Comparison of ENCODE assay signal across 1 cellular context in genomic region chr9:121749614-121750013, GRCh38.
TF ChIP-seq lines count a peak whose summit lies in the region.

No MANE protein-coding gene starts in this region.

TF ChIP-seq in HepG2, 621 proteins besides CTCF, POLR2A, EP300 and RAD21:
- TF ChIP-seq ZNF34 (CRISPR knock-in tag; IDR thresholded peaks at IDR 0.05; ENCODE audit: borderline replicate concordance) = 0 out of 2 replicates have a peak, but pooled peaks have one; percentile 27
- TF ChIP-seq HMGXB4 (CRISPR knock-in tag; IDR thresholded peaks at IDR 0.05; ENCODE audit: borderline replicate concordance in 1 of 2, low read depth in 1 of 2) = 0 out of 4 replicates have a peak, but pooled peaks of 1 of the 2 experiments have one; percentile 5
- peak; percentile 97 for TF ChIP-seq ZNF629 (CRISPR knock-in tag; conservative IDR thresholded peaks at IDR 0.05)
- TF ChIP-seq MEIS1 (CRISPR knock-in tag; IDR thresholded peaks at IDR 0.05; ENCODE audit: borderline replicate concordance) = peak; percentile 22; the same call in 1 of the 2 replicates
- TF ChIP-seq, protein P1, sequence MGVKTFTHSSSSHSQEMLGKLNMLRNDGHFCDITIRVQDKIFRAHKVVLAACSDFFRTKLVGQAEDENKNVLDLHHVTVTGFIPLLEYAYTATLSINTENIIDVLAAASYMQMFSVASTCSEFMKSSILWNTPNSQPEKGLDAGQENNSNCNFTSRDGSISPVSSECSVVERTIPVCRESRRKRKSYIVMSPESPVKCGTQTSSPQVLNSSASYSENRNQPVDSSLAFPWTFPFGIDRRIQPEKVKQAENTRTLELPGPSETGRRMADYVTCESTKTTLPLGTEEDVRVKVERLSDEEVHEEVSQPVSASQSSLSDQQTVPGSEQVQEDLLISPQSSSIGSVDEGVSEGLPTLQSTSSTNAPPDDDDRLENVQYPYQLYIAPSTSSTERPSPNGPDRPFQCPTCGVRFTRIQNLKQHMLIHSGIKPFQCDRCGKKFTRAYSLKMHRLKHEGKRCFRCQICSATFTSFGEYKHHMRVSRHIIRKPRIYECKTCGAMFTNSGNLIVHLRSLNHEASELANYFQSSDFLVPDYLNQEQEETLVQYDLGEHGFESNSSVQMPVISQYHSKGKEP (CRISPR knock-in tag; IDR thresholded peaks at IDR 0.05) = no peak
- TF ChIP-seq ZMYM3 (CRISPR knock-in tag; IDR thresholded peaks at IDR 0.05) = peak; percentile 60
- TF ChIP-seq JUN (CRISPR knock-in tag; IDR thresholded peaks at IDR 0.05) = 0 out of 2 replicates have a peak, but pooled peaks have one; percentile 6
- TF ChIP-seq ZFP36L2 (CRISPR knock-in tag; IDR thresholded peaks at IDR 0.05) = no peak
